In the genomic region with DNA sequence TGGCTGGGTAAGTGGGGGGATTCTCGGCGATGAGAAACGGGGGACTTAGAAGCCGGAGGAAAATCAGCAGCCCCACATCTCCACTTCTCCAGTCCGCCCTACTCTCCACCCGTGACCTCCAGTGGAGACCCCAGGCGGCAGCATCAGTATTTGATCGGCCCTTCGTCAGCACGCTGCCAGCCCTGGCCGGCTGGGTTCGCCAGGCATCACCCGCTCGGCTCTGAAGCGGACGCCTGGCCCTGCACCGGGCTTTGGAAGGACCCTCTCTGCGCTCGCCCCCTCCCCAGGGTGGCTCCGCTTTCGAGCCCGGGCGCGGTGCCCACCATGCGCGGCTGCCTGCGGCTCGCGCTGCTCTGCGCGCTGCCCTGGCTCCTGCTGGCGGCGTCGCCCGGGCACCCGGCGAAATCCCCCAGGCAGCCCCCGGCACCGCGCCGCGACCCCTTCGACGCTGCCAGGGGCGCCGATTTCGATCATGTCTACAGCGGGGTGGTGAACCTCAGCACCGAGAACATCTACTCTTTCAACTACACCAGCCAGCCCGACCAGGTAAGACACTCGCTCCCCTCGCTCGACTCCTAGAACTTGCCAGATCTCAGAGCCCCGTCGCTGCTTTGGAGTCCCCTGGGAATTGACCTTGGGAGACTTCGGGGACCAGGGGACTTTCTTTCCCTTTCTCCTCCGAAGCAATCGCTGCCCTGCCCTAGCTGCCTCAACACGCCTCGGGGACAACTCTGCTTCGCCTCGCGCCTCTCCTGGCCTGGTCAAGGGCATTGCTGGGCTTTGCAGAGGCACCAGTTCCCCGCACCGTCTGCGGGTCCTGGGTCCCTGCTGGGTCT, we compare ENCODE assay signal across 8 cellular contexts. TPM values are rescaled to one million over a fixed set of nuclear protein-coding genes. Genes with fewer than 3 reads are reported as not detected.
DNase-seq lines count a peak whose midpoint lies in the region; ATAC-seq and TF ChIP-seq lines count a peak whose summit lies in the region.

No MANE protein-coding gene starts in this region.

- peaks cover 23% of the 10 kb centered on the region for H3K4me1 ChIP-seq in body of pancreas

- TF ChIP-seq POLR2A in body of pancreas (IDR thresholded peaks at IDR 0.05): no peak

- WGBS in body of pancreas, 2 donors: 0 to 2% methylated on average over 26 to 62 of the region's 66 CpGs

- no peaks in the 10 kb centered on the region for H3K9me3 Mint-ChIP-seq in T-cell

- H3K27ac Mint-ChIP-seq in T-cell: peak overlapping the region; percentile 100

- no peaks in the 10 kb centered on the region for H3K27me3 Mint-ChIP-seq in T-cell

- H3K27ac ChIP-seq in body of pancreas: peak overlapping the region; percentile 40 to 82 (median 72)

- intact Hi-C loops in body of pancreas (cut with DNase I): no loop called here

- H3K36me3 ChIP-seq in body of pancreas (replicated peaks in 1 of 2; ENCODE audit: insufficient read depth in 1 of 2, low read depth in 2 of 2) (no peaks in the 10 kb centered on the region), kidney epithelial cell (ENCODE audit: control insufficient read depth, insufficient read depth, low read length) (no peaks in the 10 kb centered on the region)

- ATAC-seq in HG03039 (IDR thresholded peaks at IDR 0.05; ENCODE audit: unreplicated experiment) (peak; percentile 19), T-cell (replicated peaks in 1 of 4) (peak; percentile 58 to 68 (median 60)), body of pancreas (peak; percentile 80), GM18858 (IDR thresholded peaks at IDR 0.05; ENCODE audit: unreplicated experiment) (no peak)

- CTCF ChIA-PET in T-cell (lab: Charles Lee): interaction anchor here in 1 of 2 donors (0.9 to 2.0 kb wide), 4 partner anchors 19 to 45 kb away, joined by 3 to 8 read pairs (median 4); a partner anchor contains a TSS

- DNase-seq in NCI-H748 (lab: John Stamatoyannopoulos, UW; ENCODE audit: unreplicated experiment) (peak; percentile 36), NCI-H748 treated with DMSO at 0.1 percent for 48 hours (lab: John Stamatoyannopoulos, UW) (no peak), T-cell (peak in 27 of 34 experiments; percentile 1 to 58 (median 25)), body of pancreas (peak; percentile 28 to 54 (median 40)), kidney epithelial cell (ENCODE audit: low read depth) (no peak)
- peak; percentile 43 to 51 for DNase-seq in stimulated activated CD4-positive, alpha-beta T cell treated with anti-CD3 and anti-CD28 coated beads, Interleukin-2, amount 100 ng/mL, for 24 hours

- H3K27me3 ChIP-seq in body of pancreas: no peaks in the 10 kb centered on the region
- H3K27me3 ChIP-seq in kidney epithelial cell (ENCODE audit: control insufficient read depth, insufficient read depth, low read length): peaks cover 16% of the 10 kb centered on the region

- no peaks in the 10 kb centered on the region for H3K9me3 ChIP-seq in body of pancreas

- POLR2A ChIA-PET in T-cell (lab: Charles Lee): interaction anchor here in 1 of 2 donors (0.9 kb wide), 1 partner anchor 18 kb away, joined by 5 read pairs; a partner anchor contains a TSS

- peaks cover 60 to 67% (median 64%) of the 10 kb centered on the region in 3 donors for H3K4me1 Mint-ChIP-seq in T-cell

- H3K4me3 ChIP-seq in body of pancreas (peak overlapping the region; percentile 68 to 79), kidney epithelial cell (ENCODE audit: low read depth, low read length) (peak overlapping the region; percentile 50)

- H3K36me3 Mint-ChIP-seq in T-cell: peaks cover 24% of the 10 kb centered on the region

- no peak for TF ChIP-seq CTCF in body of pancreas (IDR thresholded peaks at IDR 0.05)
- no peak for TF ChIP-seq CTCF in kidney epithelial cell (IDR thresholded peaks at IDR 0.05; ENCODE audit: insufficient read depth, low read length, poor library complexity, severe bottlenecking)

- H3K4me3 Mint-ChIP-seq in T-cell: peak overlapping the region; percentile 99 to 100 (median 99)

RNA-seq across cellular contexts. Expression of a gene that starts 0.6 kb away (rescaled TPM):
- 10 to 100 TPM; 44.9 to 75.5 (median 48.7) TPM for total RNA-seq in T-cell
- total RNA-seq in body of pancreas: 1 to 10 TPM; 1.6 to 8.8 TPM
- 0.04 and 0.14 TPM in 2 replicates for total RNA-seq in kidney epithelial cell

RNA-seq across cellular contexts. Expression of a gene that starts 18.0 kb away (rescaled TPM):
- total RNA-seq in T-cell (10 to 100 TPM; 19.3 to 29.3 (median 21.7) TPM), body of pancreas (10 to 100 TPM; 19.2 to 21.1 TPM), kidney epithelial cell (14.5 and 15.2 TPM in 2 replicates)

Comparison
In these comparisons a context has a peak if more than half of its experiments do, and no peak if none do; other contexts are left out.
1. DNase-seq: peak in NCI-H748 (single experiment), T-cell (27 of 34), body of pancreas (4 of 4) and stimulated activated CD4-positive, alpha-beta T cell treated with anti-CD3 and anti-CD28 coated beads, Interleukin-2, amount 100 ng/mL, for 24 hours (2 of 2); none in NCI-H748 treated with DMSO at 0.1 percent for 48 hours (single experiment) and kidney epithelial cell (single experiment).
2. RNA of a gene that starts 0.6 kb away (total RNA-seq): 44.9 to 75.5 TPM in T-cell; 1.6 to 8.8 TPM in body of pancreas and 0.04 to 0.14 TPM in kidney epithelial cell; every median in the first group is over 4 times any median in the second.